In genomic region chr12:18794000-18794399, GRCh38 we compare ENCODE assay signal across 3 cellular contexts.
TF ChIP-seq lines count a peak whose summit lies in the region.

No MANE protein-coding gene starts in this region.

TF ChIP-seq in A549, 52 proteins besides CTCF, POLR2A, EP300 and RAD21:
- TF ChIP-seq NFE2L2 (conservative IDR thresholded peaks at IDR 0.05; ENCODE audit: low read length) (peak; percentile 56), ZSCAN20 (CRISPR knock-in tag; IDR thresholded peaks at IDR 0.05) (no peak), MAFK (IDR thresholded peaks at IDR 0.05; ENCODE audit: partially characterized antibody) (peak; percentile 74)

TF ChIP-seq in IMR-90, 13 proteins besides CTCF, POLR2A, EP300 and RAD21:
- no peak for TF ChIP-seq MAZ (IDR thresholded peaks at IDR 0.05; ENCODE audit: borderline replicate concordance, low read depth, low read length)
- TF ChIP-seq NFE2L2 (IDR thresholded peaks at IDR 0.05; ENCODE audit: low read depth, low read length), result peak; percentile 74
TF ChIP-seq in IMR-90: peak in this region for 1.

TF ChIP-seq in K562, 482 proteins besides CTCF, POLR2A, EP300 and RAD21:
- TF ChIP-seq FUS (optimal IDR thresholded peaks at IDR 0.05; ENCODE audit: low read depth, low read length) (no peak), TARDBP (IDR thresholded peaks at IDR 0.05) (no peak), NONO (IDR thresholded peaks at IDR 0.05; ENCODE audit: low read depth in 2 of 2, low read length in 1 of 2) (no peak), MAFF (IDR thresholded peaks at IDR 0.05; ENCODE audit: low read length) (peak; percentile 13; the same call in 1 of the 2 replicates), RREB1 (CRISPR knock-in tag; IDR thresholded peaks at IDR 0.05) (no peak), ZBTB8A (IDR thresholded peaks at IDR 0.05; ENCODE audit: partially characterized antibody) (no peak), GMEB1 (CRISPR knock-in tag; IDR thresholded peaks at IDR 0.05) (no peak), ZNF224 (CRISPR knock-in tag; IDR thresholded peaks at IDR 0.05) (no peak), ZNF316 (IDR thresholded peaks at IDR 0.05) (peak; percentile 70), POLR2B (IDR thresholded peaks at IDR 0.05; ENCODE audit: low read depth, partially characterized antibody) (no peak), OTX1 (CRISPR knock-in tag; IDR thresholded peaks at IDR 0.05) (no peak), IRF9 (tag; IDR thresholded peaks at IDR 0.05) (no peak), CBX8 (IDR thresholded peaks at IDR 0.05; ENCODE audit: borderline replicate concordance, extremely low read depth, low read depth, low read length, poor library complexity, severe bottlenecking) (no peak), NFIC (IDR thresholded peaks at IDR 0.05) (no peak), ZFP36 (IDR thresholded peaks at IDR 0.05; ENCODE audit: low read depth, low read length, partially characterized antibody) (no peak), L3MBTL2 (IDR thresholded peaks at IDR 0.05) (no peak), C11orf30 (IDR thresholded peaks at IDR 0.05; ENCODE audit: low read depth) (peak; percentile 45; the same call in 1 of the 2 replicates), PTRF (tag; IDR thresholded peaks at IDR 0.05) (no peak), ZNF217 (CRISPR knock-in tag; IDR thresholded peaks at IDR 0.05) (no peak), HNRNPUL1 (IDR thresholded peaks at IDR 0.05; ENCODE audit: low read length) (no peak), CCNT2 (IDR thresholded peaks at IDR 0.05; ENCODE audit: borderline replicate concordance, extremely low read depth, insufficient read length, low read depth, low read length) (no peak), ZNF280B (CRISPR knock-in tag; IDR thresholded peaks at IDR 0.05) (no peak), FOXA1 (IDR thresholded peaks at IDR 0.05; ENCODE audit: borderline replicate concordance) (no peak), TFAP4 (CRISPR knock-in tag; IDR thresholded peaks at IDR 0.05; ENCODE audit: borderline replicate concordance) (no peak), NFE2L1 (tag; IDR thresholded peaks at IDR 0.05; ENCODE audit: borderline replicate concordance, low read depth) (peak; percentile 13; the same call in 1 of the 2 replicates), ZNF184 (CRISPR knock-in tag; IDR thresholded peaks at IDR 0.05) (no peak)
TF ChIP-seq in K562: peak in this region for 4.
